15 cellular contexts compared by ENCODE assay signal in genomic region chr6:7201444-7201731, GRCh38.
A peak's percentile ranks its signal among the peaks of the same experiment; 100 is the strongest.
DNase-seq lines count a peak whose midpoint lies in the region; ATAC-seq, FAIRE-seq and TF ChIP-seq lines count a peak whose summit lies in the region.
"Had no signal": no experiment of that assay in that cellular context is flagged by ENCODE, and none has a peak within 500 bp of the region (broad histone marks: within the 10 kb centered on the region; RNA-seq: fewer than 3 reads in every experiment).

No MANE protein-coding gene starts in this region.

- intact Hi-C loops in mammary epithelial cell (cut with micrococcal nuclease) (loop anchor here (5.0 kb wide), 1 partner anchor 94 kb away; the partner anchor contains the start of gene RREB1), uterus (cut with DNase I; ENCODE audit: low total_unique reads) (loop anchor here (5.0 kb wide), 1 partner anchor 1404 kb away; no protein-coding TSS in a partner anchor)

- in situ Hi-C loops in mammary epithelial cell (cut with MboI; ENCODE audit: low sequenced_read_pairs in 2 of 2), result no loop called here

- H3K4me3 ChIP-seq in mammary epithelial cell (replicated peaks in 1 of 3; ENCODE audit: insufficient read depth in 1 of 3, low read depth in 2 of 3, low read length in 3 of 3) (peak overlapping the region in 1 of 3 experiments; percentile 31), mucosa of rectum (ENCODE audit: low read length in 2 of 2) (peak overlapping the region; percentile 20 to 24), uterus (no peak overlapping the region)
- H3K4me3 ChIP-seq: neural progenitor cell had no signal

- H3K4me1 Mint-ChIP-seq in activated CD8-positive, alpha-beta T cell treated with anti-CD3 and anti-CD28 coated beads, Interleukin-2, amount 10 ng/mL, durations not matched to agents 7 days and 5 days (ENCODE audit: low read depth), result peaks cover 18% of the 10 kb centered on the region
- H3K4me1 Mint-ChIP-seq: neural progenitor cell had no signal

- POLR2A ChIA-PET in activated CD8-positive, alpha-beta T cell treated with anti-CD3 and anti-CD28 coated beads, Interleukin-2, amount 10 ng/mL, durations not matched to agents 7 days and 5 days (lab: Charles Lee), result no interaction called here

- H3K27ac Mint-ChIP-seq in activated CD8-positive, alpha-beta T cell treated with anti-CD3 and anti-CD28 coated beads, Interleukin-2, amount 10 ng/mL, durations not matched to agents 7 days and 5 days, result no peak overlapping the region
- H3K27ac Mint-ChIP-seq: activated naive CD8-positive, alpha-beta T cell treated with anti-CD3 and anti-CD28 coated beads, Interleukin-2, amount 10 ng/mL, durations not matched to agents 7 days and 5 days; neural progenitor cell had no signal

- peaks cover 15% of the 10 kb centered on the region for H3K4me1 ChIP-seq in mammary epithelial cell (ENCODE audit: insufficient read depth, low read length)
- H3K4me1 ChIP-seq in mucosa of rectum (ENCODE audit: control insufficient read depth in 2 of 2, insufficient read depth in 2 of 2, low read length in 2 of 2), result peaks cover 8 to 22% of the 10 kb centered on the region in 2 donors
- no peaks in the 10 kb centered on the region for H3K4me1 ChIP-seq in uterus
- H3K4me1 ChIP-seq: neural progenitor cell had no signal

- no TSS peak for BruUV-seq in mammary epithelial cell (replicated peaks; lab: Mats Ljungman, UMichigan)

- peak overlapping the region; percentile 53 for H3K9ac ChIP-seq in mammary epithelial cell (ENCODE audit: insufficient read depth, low read length)
- no peak overlapping the region for H3K9ac ChIP-seq in mucosa of rectum (ENCODE audit: low read depth in 1 of 2, low read length in 2 of 2)
- H3K9ac ChIP-seq: neural progenitor cell had no signal

- H3K9me3 ChIP-seq in mammary epithelial cell (replicated peaks; ENCODE audit: insufficient read depth, low read length), result no peaks in the 10 kb centered on the region
- H3K9me3 ChIP-seq in mucosa of rectum (ENCODE audit: control insufficient read depth in 2 of 2, low read length in 2 of 2), result no peaks in the 10 kb centered on the region
- no peaks in the 10 kb centered on the region for H3K9me3 ChIP-seq in uterus
- H3K9me3 ChIP-seq: heart left ventricle had no signal

- H3K79me2 ChIP-seq in mammary epithelial cell (ENCODE audit: insufficient read depth, low read length), result peaks cover 44% of the 10 kb centered on the region

- H3K36me3 Mint-ChIP-seq in activated CD8-positive, alpha-beta T cell treated with anti-CD3 and anti-CD28 coated beads, Interleukin-2, amount 10 ng/mL, durations not matched to agents 7 days and 5 days (ENCODE audit: low read depth), result peaks cover 23% of the 10 kb centered on the region

- H3K27ac ChIP-seq in 22Rv1, result peak overlapping the region; percentile 62; the same call in 1 of the 2 replicates
- H3K27ac ChIP-seq in mammary epithelial cell (ENCODE audit: insufficient read depth, low read depth, low read length), result peak overlapping the region; percentile 70
- H3K27ac ChIP-seq in mucosa of rectum (ENCODE audit: low read depth in 2 of 2, low read length in 2 of 2), result peak overlapping the region; percentile 76
- no peak overlapping the region for H3K27ac ChIP-seq in uterus
- H3K27ac ChIP-seq: neural progenitor cell had no signal

- no peak for FAIRE-seq in HTR-8/SVneo (lab: Jason Lieb, UNC)
- FAIRE-seq: endothelial cell of umbilical vein had no signal

- 13% methylated on average over 2 of the region's 2 CpGs for WGBS in mammary epithelial cell (ENCODE audit: low coverage, missing lambda C conversion rate)

- no peak overlapping the region for H2AFZ ChIP-seq in mammary epithelial cell (ENCODE audit: low read depth, low read length)
- H2AFZ ChIP-seq: neural progenitor cell had no signal

- ATAC-seq in HG03354 (IDR thresholded peaks at IDR 0.05; ENCODE audit: poor library complexity, severe bottlenecking, unreplicated experiment), result peak; percentile 9
- no peak for ATAC-seq in activated CD8-positive, alpha-beta T cell treated with anti-CD3 and anti-CD28 coated beads, Interleukin-2, amount 10 ng/mL, durations not matched to agents 7 days and 5 days
- no peak for ATAC-seq in HG02678 (IDR thresholded peaks at IDR 0.05; ENCODE audit: unreplicated experiment)

- dilution Hi-C loops in mammary epithelial cell (cut with HindIII; ENCODE audit: low sequenced_read_pairs), result no loop called here

- H3K36me3 ChIP-seq in mammary epithelial cell (ENCODE audit: insufficient read depth, low read length) (peaks cover 7% of the 10 kb centered on the region), mucosa of rectum (ENCODE audit: control insufficient read depth in 2 of 2, insufficient read depth in 2 of 2, low read length in 2 of 2) (peaks cover 30 to 43% of the 10 kb centered on the region in 2 donors), uterus (no peaks in the 10 kb centered on the region)
- H3K36me3 ChIP-seq: neural progenitor cell had no signal

- no peaks in the 10 kb centered on the region for H4K20me1 ChIP-seq in mammary epithelial cell (ENCODE audit: insufficient read depth, low read length)

- TF ChIP-seq POLR2A in uterus (IDR thresholded peaks at IDR 0.05), result no peak

- H3K9me3 Mint-ChIP-seq in activated CD8-positive, alpha-beta T cell treated with anti-CD3 and anti-CD28 coated beads, Interleukin-2, amount 10 ng/mL, durations not matched to agents 7 days and 5 days (ENCODE audit: insufficient read depth), result no peaks in the 10 kb centered on the region
- H3K9me3 Mint-ChIP-seq: activated naive CD8-positive, alpha-beta T cell treated with anti-CD3 and anti-CD28 coated beads, Interleukin-2, amount 10 ng/mL, durations not matched to agents 7 days and 5 days; central memory CD8-positive, alpha-beta T cell; neural progenitor cell had no signal

- DNase-seq in mammary epithelial cell (no peak), HTR-8/SVneo (ENCODE audit: insufficient read length, low spot score) (no peak), uterus (no peak)
- DNase-seq in activated CD8-positive, alpha-beta T cell treated with anti-CD3 and anti-CD28 coated beads, Interleukin-2, amount 10 ng/mL, durations not matched to agents 7 days and 5 days, result no peak
- DNase-seq: activated CD4-positive, CD25-positive, alpha-beta regulatory T cell treated with anti-CD3 and anti-CD28 coated beads, Interleukin-2, amount 50 U/mL, for 72 hours; activated naive CD8-positive, alpha-beta T cell treated with anti-CD3 and anti-CD28 coated beads, Interleukin-2, amount 10 ng/mL, durations not matched to agents 7 days and 5 days; NCI-H226 had no signal

- H3K27me3 ChIP-seq in mammary epithelial cell (ENCODE audit: insufficient read depth, low read length), result no peaks in the 10 kb centered on the region
- H3K27me3 ChIP-seq in mucosa of rectum (ENCODE audit: control insufficient read depth in 2 of 2, insufficient read depth in 2 of 2, low read length in 2 of 2), result no peaks in the 10 kb centered on the region
- no peaks in the 10 kb centered on the region for H3K27me3 ChIP-seq in uterus
- H3K27me3 ChIP-seq: heart left ventricle, neural progenitor cell had no signal

- peak overlapping the region; percentile 71 for H3K4me2 ChIP-seq in mammary epithelial cell (ENCODE audit: insufficient read depth, low read depth, low read length)
- H3K4me2 ChIP-seq: neural progenitor cell had no signal

- no peak overlapping the region for H3K4me3 Mint-ChIP-seq in activated CD8-positive, alpha-beta T cell treated with anti-CD3 and anti-CD28 coated beads, Interleukin-2, amount 10 ng/mL, durations not matched to agents 7 days and 5 days
- H3K4me3 Mint-ChIP-seq: central memory CD8-positive, alpha-beta T cell; neural progenitor cell had no signal

- no peaks in the 10 kb centered on the region for H3K27me3 Mint-ChIP-seq in activated CD8-positive, alpha-beta T cell treated with anti-CD3 and anti-CD28 coated beads, Interleukin-2, amount 10 ng/mL, durations not matched to agents 7 days and 5 days (ENCODE audit: low read depth)
- H3K27me3 Mint-ChIP-seq: activated naive CD8-positive, alpha-beta T cell treated with anti-CD3 and anti-CD28 coated beads, Interleukin-2, amount 10 ng/mL, durations not matched to agents 7 days and 5 days; central memory CD8-positive, alpha-beta T cell had no signal

- CTCF ChIA-PET in mammary epithelial cell (lab: Charles Lee; ENCODE audit: low non-redundant PET), result interaction anchor here (0.6 kb wide), 1 partner anchor 342 kb away, joined by 3 read pairs; no protein-coding TSS in a partner anchor
- CTCF ChIA-PET in activated CD8-positive, alpha-beta T cell treated with anti-CD3 and anti-CD28 coated beads, Interleukin-2, amount 10 ng/mL, durations not matched to agents 7 days and 5 days (lab: Charles Lee), result no interaction called here

- TF ChIP-seq CTCF in 22Rv1 (IDR thresholded peaks at IDR 0.05) (no peak), mammary epithelial cell (conservative IDR thresholded peaks at IDR 0.05 in 1 of 2, IDR thresholded peaks at IDR 0.05 in 1 of 2; ENCODE audit: extremely low read depth in 1 of 2, insufficient read depth in 1 of 2, low read depth in 1 of 2, low read length in 2 of 2) (no peak), uterus (IDR thresholded peaks at IDR 0.05) (no peak)

Comparison
In these comparisons a context has a peak if more than half of its experiments do, and no peak if none do; other contexts are left out.
1. H3K27ac ChIP-seq: peak in 22Rv1 (single experiment), mammary epithelial cell (single experiment) and mucosa of rectum (2 of 2); none in uterus (0 of 2).
2. H3K4me3 ChIP-seq: peak in mucosa of rectum (2 of 2); none in uterus (0 of 2).